In the genomic region with DNA sequence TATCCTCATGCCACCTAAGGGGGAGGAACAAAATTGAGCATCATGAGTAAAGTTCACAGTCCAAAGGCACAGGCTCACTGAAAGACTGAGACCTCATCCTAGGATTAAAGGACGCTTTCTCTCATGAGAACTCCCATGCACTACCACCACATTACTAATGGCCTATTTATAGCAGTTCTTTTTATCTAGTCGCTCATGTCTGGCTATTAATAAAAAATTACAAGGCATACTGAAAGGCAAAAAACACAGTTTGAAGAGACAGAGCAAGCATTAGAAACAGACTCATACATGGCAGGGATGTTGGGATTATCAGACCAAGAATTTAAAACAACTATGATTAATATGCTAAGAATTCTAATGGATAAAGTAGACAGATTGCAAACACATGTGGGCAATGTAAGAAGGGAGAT, we compare ENCODE assay signal across 14 cellular contexts.
"Had no signal": no experiment of that assay in that cellular context is flagged by ENCODE, and none has a peak within 500 bp of the region (broad histone marks: within the 10 kb centered on the region; RNA-seq: fewer than 3 reads in every experiment).

No MANE protein-coding gene starts in this region.

- H3K27me3 ChIP-seq: esophagus squamous epithelium had no signal

- H3K4me3 ChIP-seq: esophagus squamous epithelium had no signal

- ATAC-seq: T-cell had no signal

- H3K4me1 ChIP-seq: esophagus squamous epithelium had no signal

- DNase-seq: activated CD4-positive, alpha-beta memory T cell treated with anti-CD3 and anti-CD28 coated beads, Interleukin-2, amount 10 ng/mL, durations not matched to agents 7 days and 5 days; activated gamma-delta T cell treated with Interleukin-2 at 50 U/mL for 16 hours; activated naive CD8-positive, alpha-beta T cell treated with anti-CD3 and anti-CD28 coated beads for 36 hours; activated T-cell treated with anti-CD3 and anti-CD28 coated beads, Interleukin-2, amount 50 U/mL, for 48 hours; anterior cingulate cortex; esophagus squamous epithelium; hypothalamus; left cardiac atrium; mesenchymal stem cell; nephron progenitor cell; stimulated activated CD4-positive, alpha-beta T cell treated with anti-CD3 and anti-CD28 coated beads, Interleukin-4, amount 100 ng/mL, for 24 hours; T-cell; T1000 had no signal

- H3K27ac ChIP-seq: esophagus squamous epithelium, VCaP had no signal

- H3K36me3 ChIP-seq: esophagus squamous epithelium had no signal

- H3K9me3 ChIP-seq: esophagus squamous epithelium had no signal
